ENCODE assay signal across 27 cellular contexts in the genomic region with DNA sequence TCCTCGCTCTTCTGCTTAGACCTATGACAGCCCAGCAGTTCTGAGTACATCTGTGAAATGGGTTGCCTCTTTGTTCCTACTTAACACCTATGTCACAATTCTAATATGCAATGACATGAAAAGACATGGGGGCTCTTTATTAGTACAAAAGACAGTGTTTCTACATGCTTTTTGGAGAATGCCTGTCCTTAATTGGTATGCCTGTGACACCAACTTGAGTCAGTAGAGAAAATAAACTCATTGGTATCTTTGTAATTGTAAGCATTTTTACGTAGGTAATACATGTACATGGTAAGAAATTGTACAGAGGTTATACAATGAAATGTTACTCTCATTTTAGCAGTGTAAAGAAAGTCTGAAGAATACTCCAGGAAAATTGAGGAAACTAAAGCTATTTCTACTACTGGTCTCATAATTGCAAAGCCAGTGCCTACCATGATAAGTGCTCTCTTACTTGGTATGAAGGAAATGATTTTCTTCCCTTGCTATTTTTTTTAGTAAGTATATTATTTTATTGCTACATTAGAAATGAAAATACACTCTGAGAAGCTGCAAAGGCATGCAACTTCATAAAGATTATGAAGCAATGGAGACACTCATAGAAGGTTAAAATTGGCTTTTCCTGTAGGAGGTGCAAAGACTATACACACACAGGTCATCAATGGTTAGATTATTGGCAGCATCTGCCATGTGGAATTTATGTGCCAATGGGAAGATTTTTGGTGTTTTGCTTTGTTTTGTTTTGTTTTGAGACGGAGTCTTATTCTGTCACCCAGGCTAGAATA.
"Had no signal": no experiment of that assay in that cellular context is flagged by ENCODE, and none has a peak within 500 bp of the region (broad histone marks: within the 10 kb centered on the region; RNA-seq: fewer than 3 reads in every experiment).

No MANE protein-coding gene starts in this region.

- H3K4me3 ChIP-seq: ascending aorta, heart right ventricle, lower lobe of right lung, smooth muscle cell, stomach, suprapubic skin, transverse colon had no signal

- H3K4me3 Mint-ChIP-seq: activated naive CD4-positive, alpha-beta T cell treated with anti-CD3 and anti-CD28 coated beads, Interleukin-2, amount 50 U/mL, for 24 hours; activated T-helper 1 cell treated with anti-CD3 and anti-CD28 coated beads, Interleukin-12 subunit alpha, Interleukin-12 subunit beta, Interleukin-2, Interleukin-4 antibody, amounts not matched to agents 30 ng/mL and 10 ng/mL and 1 ng/mL, durations not matched to agents 14 hours and 24 hours and 36 hours; stimulated activated memory B cell treated with anti-CD40 and anti-IgM and Interleukin-4, amounts not matched to agents 10 μg/mL and 1 μg/mL and 100 μg/mL, for 72 hours; T-helper 1 cell treated with Interleukin-12 subunit alpha and Interleukin-12 subunit beta and Interleukin-4 antibody, amounts not matched to agents 30 μg/mL and 1 μg/mL, for 36 hours had no signal

- ATAC-seq: heart right ventricle; left lobe of liver; lower lobe of right lung; sciatic nerve; stimulated activated memory B cell treated with anti-CD40 and anti-IgM and Interleukin-4, amounts not matched to agents 10 μg/mL and 1 μg/mL and 100 μg/mL, for 72 hours had no signal

- H3K27me3 Mint-ChIP-seq: activated naive CD4-positive, alpha-beta T cell treated with anti-CD3 and anti-CD28 coated beads, Interleukin-2, amount 50 U/mL, for 24 hours; naive B cell; stimulated activated memory B cell treated with anti-CD40 and anti-IgM and Interleukin-4, amounts not matched to agents 10 μg/mL and 1 μg/mL and 100 μg/mL, for 72 hours had no signal

- H3K9me3 ChIP-seq: ascending aorta, heart right ventricle, lower lobe of right lung, stomach, suprapubic skin, transverse colon had no signal

- H3K27me3 ChIP-seq: ascending aorta, brain microvascular endothelial cell, stomach, suprapubic skin, transverse colon had no signal

- H3K27ac ChIP-seq: ascending aorta, brain microvascular endothelial cell, heart right ventricle, lower lobe of right lung, stomach, suprapubic skin, transverse colon had no signal

- H3K9me3 Mint-ChIP-seq: activated naive CD4-positive, alpha-beta T cell treated with anti-CD3 and anti-CD28 coated beads, Interleukin-2, amount 50 U/mL, for 24 hours; activated T-helper 1 cell treated with anti-CD3 and anti-CD28 coated beads, Interleukin-12 subunit alpha, Interleukin-12 subunit beta, Interleukin-2, Interleukin-4 antibody, amounts not matched to agents 30 ng/mL and 10 ng/mL and 1 ng/mL, durations not matched to agents 14 hours and 24 hours and 36 hours; stimulated activated memory B cell treated with anti-CD40 and anti-IgM and Interleukin-4, amounts not matched to agents 10 μg/mL and 1 μg/mL and 100 μg/mL, for 72 hours; T-helper 1 cell treated with Interleukin-12 subunit alpha and Interleukin-12 subunit beta and Interleukin-4 antibody, amounts not matched to agents 30 μg/mL and 1 μg/mL, for 36 hours had no signal

- H3K36me3 ChIP-seq: ascending aorta, heart right ventricle, lower lobe of right lung, stomach, suprapubic skin, transverse colon had no signal

- DNase-seq: activated CD4-positive, alpha-beta T cell treated with anti-CD3 and anti-CD28 coated beads for 4 hours; activated CD4-positive, alpha-beta T cell treated with anti-CD3 and anti-CD28 coated beads, Interleukin-2, amount 50 U/mL, for 48 hours; activated CD4-positive, CD25-positive, alpha-beta regulatory T cell; activated gamma-delta T cell treated with Interleukin-2 at 50 U/mL for 16 hours; brain microvascular endothelial cell; caudate nucleus; dermis blood vessel endothelial cell; effector CD8-positive, alpha-beta T cell; heart right ventricle; kidney; lower lobe of right lung; naive B cell; occipital lobe; posterior cingulate gyrus; stimulated activated CD4-positive, alpha-beta T cell treated with anti-CD3 and anti-CD28 coated beads, Interleukin-15, amount 100 ng/mL, for 24 hours; stomach; T1000; transverse colon had no signal

- H3K27ac Mint-ChIP-seq: activated naive CD4-positive, alpha-beta T cell treated with anti-CD3 and anti-CD28 coated beads, Interleukin-2, amount 50 U/mL, for 24 hours; activated T-helper 1 cell treated with anti-CD3 and anti-CD28 coated beads, Interleukin-12 subunit alpha, Interleukin-12 subunit beta, Interleukin-2, Interleukin-4 antibody, amounts not matched to agents 30 ng/mL and 10 ng/mL and 1 ng/mL, durations not matched to agents 14 hours and 24 hours and 36 hours; stimulated activated memory B cell treated with anti-CD40 and anti-IgM and Interleukin-4, amounts not matched to agents 10 μg/mL and 1 μg/mL and 100 μg/mL, for 72 hours; T-helper 1 cell treated with Interleukin-12 subunit alpha and Interleukin-12 subunit beta and Interleukin-4 antibody, amounts not matched to agents 30 μg/mL and 1 μg/mL, for 36 hours had no signal

- H3K4me2 ChIP-seq: smooth muscle cell had no signal
